Comparison of ENCODE assay signal across 1 cellular context in the genomic region with DNA sequence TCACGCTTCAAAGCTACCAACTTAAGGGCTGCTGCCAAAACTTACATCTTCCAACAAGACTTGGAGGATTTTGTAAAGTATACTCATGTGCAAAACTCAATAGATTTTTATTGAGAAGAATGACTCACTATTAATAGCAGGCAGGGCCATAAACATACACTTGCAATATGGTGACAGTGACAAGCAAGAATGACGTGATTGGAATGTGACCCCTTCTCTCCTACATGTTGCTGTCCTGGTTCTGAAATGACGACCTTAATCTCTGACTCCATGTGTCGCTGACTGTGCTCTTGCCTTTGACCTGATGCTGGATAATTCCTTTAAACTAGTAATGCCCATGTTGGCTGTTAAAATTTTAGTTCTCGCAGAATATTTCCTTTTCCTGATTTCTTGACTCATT.
TF ChIP-seq lines count a peak whose summit lies in the region.

No MANE protein-coding gene starts in this region.

TF ChIP-seq in IMR-90, 13 proteins besides CTCF, POLR2A, EP300 and RAD21:
- no peak for TF ChIP-seq NFE2L2 (IDR thresholded peaks at IDR 0.05; ENCODE audit: low read depth, low read length)
- TF ChIP-seq CEBPB (IDR thresholded peaks at IDR 0.05; ENCODE audit: low read depth, low read length), result no peak
- TF ChIP-seq BHLHE40 (IDR thresholded peaks at IDR 0.05; ENCODE audit: low read depth, low read length), result 0 out of 2 replicates have a peak, but pooled peaks have one; percentile 14
- TF ChIP-seq RCOR1 (IDR thresholded peaks at IDR 0.05; ENCODE audit: insufficient replicate concordance, low read length), result peak; percentile 54
- TF ChIP-seq, protein P1, sequence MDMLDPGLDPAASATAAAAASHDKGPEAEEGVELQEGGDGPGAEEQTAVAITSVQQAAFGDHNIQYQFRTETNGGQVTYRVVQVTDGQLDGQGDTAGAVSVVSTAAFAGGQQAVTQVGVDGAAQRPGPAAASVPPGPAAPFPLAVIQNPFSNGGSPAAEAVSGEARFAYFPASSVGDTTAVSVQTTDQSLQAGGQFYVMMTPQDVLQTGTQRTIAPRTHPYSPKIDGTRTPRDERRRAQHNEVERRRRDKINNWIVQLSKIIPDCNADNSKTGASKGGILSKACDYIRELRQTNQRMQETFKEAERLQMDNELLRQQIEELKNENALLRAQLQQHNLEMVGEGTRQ (IDR thresholded peaks at IDR 0.05; ENCODE audit: low read depth, low read length), result no peak
- TF ChIP-seq, protein P2, sequence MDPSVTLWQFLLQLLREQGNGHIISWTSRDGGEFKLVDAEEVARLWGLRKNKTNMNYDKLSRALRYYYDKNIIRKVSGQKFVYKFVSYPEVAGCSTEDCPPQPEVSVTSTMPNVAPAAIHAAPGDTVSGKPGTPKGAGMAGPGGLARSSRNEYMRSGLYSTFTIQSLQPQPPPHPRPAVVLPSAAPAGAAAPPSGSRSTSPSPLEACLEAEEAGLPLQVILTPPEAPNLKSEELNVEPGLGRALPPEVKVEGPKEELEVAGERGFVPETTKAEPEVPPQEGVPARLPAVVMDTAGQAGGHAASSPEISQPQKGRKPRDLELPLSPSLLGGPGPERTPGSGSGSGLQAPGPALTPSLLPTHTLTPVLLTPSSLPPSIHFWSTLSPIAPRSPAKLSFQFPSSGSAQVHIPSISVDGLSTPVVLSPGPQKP (IDR thresholded peaks at IDR 0.05; ENCODE audit: borderline replicate concordance, low read depth, low read length), result no peak
- TF ChIP-seq FOS (IDR thresholded peaks at IDR 0.05; ENCODE audit: low read depth, low read length), result peak; percentile 56; the same call in 1 of the 2 replicates
TF ChIP-seq in IMR-90: peak in this region for 3.
